ENCODE assay signal across 15 cellular contexts in the genomic region with DNA sequence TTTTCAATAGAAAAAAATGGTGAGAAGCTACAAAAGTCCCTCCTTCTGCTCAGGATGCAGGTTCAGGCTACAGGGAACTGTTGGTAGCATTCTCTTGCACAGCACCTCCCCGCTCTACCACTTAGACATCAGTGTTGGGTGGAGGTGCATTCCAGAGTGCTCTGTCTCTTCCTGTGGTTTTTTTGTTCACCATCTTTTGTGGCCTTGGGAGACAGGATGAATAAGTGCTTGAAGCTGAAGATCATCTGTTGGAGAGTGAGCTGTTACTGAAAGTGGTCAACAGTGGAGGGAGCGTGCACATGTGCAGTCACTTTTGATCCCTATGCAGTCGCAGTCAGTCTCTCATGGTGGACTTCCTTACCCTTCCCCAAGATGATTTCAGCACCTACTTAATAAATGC. TPM values are rescaled to one million over a fixed set of nuclear protein-coding genes. Genes with fewer than 3 reads are reported as not detected.
DNase-seq lines count a peak whose midpoint lies in the region; ATAC-seq, FAIRE-seq and TF ChIP-seq lines count a peak whose summit lies in the region.
"Had no signal": no experiment of that assay in that cellular context is flagged by ENCODE, and none has a peak within 500 bp of the region (broad histone marks: within the 10 kb centered on the region; RNA-seq: fewer than 3 reads in every experiment).

No MANE protein-coding gene starts in this region.

- in situ Hi-C loops in brain microvascular endothelial cell (cut with HindIII; ENCODE audit: low pct_ligation_motif_present, low sequenced_read_pairs): no loop called here

- TF ChIP-seq CTCF in brain microvascular endothelial cell (IDR thresholded peaks at IDR 0.05; ENCODE audit: low read depth, low read length, missing control alignments) (no peak), upper lobe of right lung (IDR thresholded peaks at IDR 0.05) (no peak)

- intact Hi-C loops in upper lobe of right lung (cut with DNase I): no loop called here

- no peaks in the 10 kb centered on the region for H3K9me3 Mint-ChIP-seq in activated naive CD4-positive, alpha-beta T cell treated with anti-CD3 and anti-CD28 coated beads, Interleukin-2, amount 50 U/mL, for 72 hours

- H3K27me3 ChIP-seq in brain microvascular endothelial cell (replicated peaks): no peaks in the 10 kb centered on the region
- H3K27me3 ChIP-seq in upper lobe of right lung: no peaks in the 10 kb centered on the region

- peaks cover 6 to 8% of the 10 kb centered on the region in 2 donors for H3K36me3 Mint-ChIP-seq in activated naive CD4-positive, alpha-beta T cell treated with anti-CD3 and anti-CD28 coated beads, Interleukin-2, amount 50 U/mL, for 72 hours

- H3K27ac ChIP-seq in brain microvascular endothelial cell (peak overlapping the region; percentile 70), upper lobe of right lung (no peak overlapping the region)

- DNase-seq in Daoy (ENCODE audit: low read depth) (peak; percentile 85), brain microvascular endothelial cell (peak; percentile 84), myocyte (ENCODE audit: low read depth) (peak; percentile 92), upper lobe of right lung (no peak), frontal cortex (ENCODE audit: low spot score in 2 of 2) (no peak)
- peak; percentile 51 for DNase-seq in Jurkat, Clone E6-1 (ENCODE audit: low read depth, low spot score)
- no peak for DNase-seq in activated naive CD4-positive, alpha-beta T cell treated with anti-CD3 and anti-CD28 coated beads, Interleukin-2, amount 50 U/mL, for 72 hours (ENCODE audit: low spot score in 2 of 2)
- DNase-seq: activated CD4-positive, alpha-beta T cell treated with anti-CD3 and anti-CD28 coated beads for 1 hour; activated T-cell treated with anti-CD3 and anti-CD28 coated beads, Interleukin-2, amount 50 U/mL, for 48 hours; cerebellar nuclear complex; erythroblast; NCI-H1417 treated with DMSO at 0.1 percent for 48 hours; NCI-H526; SIG-M5 had no signal

- H3K27ac Mint-ChIP-seq in activated naive CD4-positive, alpha-beta T cell treated with anti-CD3 and anti-CD28 coated beads, Interleukin-2, amount 50 U/mL, for 72 hours: no peak overlapping the region

- H3K4me1 ChIP-seq in upper lobe of right lung: peaks cover 4% of the 10 kb centered on the region

- no peak overlapping the region for H3K4me3 ChIP-seq in Jurkat, Clone E6-1 (ENCODE audit: low read length)
- H3K4me3 ChIP-seq in brain microvascular endothelial cell (ENCODE audit: low read depth, low read length) (no peak overlapping the region), upper lobe of right lung (no peak overlapping the region)

- H3K36me3 ChIP-seq in brain microvascular endothelial cell (replicated peaks) (no peaks in the 10 kb centered on the region), upper lobe of right lung (no peaks in the 10 kb centered on the region)

- no peak for FAIRE-seq in frontal cortex (lab: Jason Lieb, UNC)

- no peaks in the 10 kb centered on the region for H3K9me3 ChIP-seq in upper lobe of right lung

- ATAC-seq in GM19395 (IDR thresholded peaks at IDR 0.05; ENCODE audit: unreplicated experiment) (no peak), upper lobe of right lung (no peak)
- no peak for ATAC-seq in activated naive CD4-positive, alpha-beta T cell treated with anti-CD3 and anti-CD28 coated beads, Interleukin-2, amount 50 U/mL, for 72 hours

RNA-seq across cellular contexts. Expression of a gene that starts 16.6 kb away (rescaled TPM):
- total RNA-seq in Daoy (2014; rRNA removed; shearing (Covaris generic)): 21.7 and 24.7 TPM in 2 replicates
- 20.4 TPM for polyA plus RNA-seq in Jurkat, Clone E6-1 (2012; ENCODE audit: insufficient read depth, insufficient read length)
- total RNA-seq in myocyte: 18.6 and 30.5 TPM in 2 replicates
- polyA plus RNA-seq in myocyte (2012): 5.8 TPM
- 31.1 TPM for total RNA-seq in upper lobe of right lung
- 10 to 100 TPM; 10.2 to 11.9 TPM for total RNA-seq in activated naive CD4-positive, alpha-beta T cell treated with anti-CD3 and anti-CD28 coated beads, Interleukin-2, amount 50 U/mL, for 72 hours
- 52.2 TPM for total RNA-seq in frontal cortex

Comparison
In these comparisons a context has a peak if more than half of its experiments do, and no peak if none do; other contexts are left out.
1. DNase-seq: peak in Daoy (single experiment), Jurkat, Clone E6-1 (single experiment), brain microvascular endothelial cell (single experiment) and myocyte (single experiment); none in upper lobe of right lung (single experiment), activated naive CD4-positive, alpha-beta T cell treated with anti-CD3 and anti-CD28 coated beads, Interleukin-2, amount 50 U/mL, for 72 hours (0 of 2) and frontal cortex (0 of 2).